13 cellular contexts compared by ENCODE assay signal in genomic region chr10:132541601-132542011, GRCh38. TPM values are rescaled to one million over a fixed set of nuclear protein-coding genes. Genes with fewer than 3 reads are reported as not detected.
DNase-seq lines count a peak whose midpoint lies in the region; ATAC-seq, FAIRE-seq and TF ChIP-seq lines count a peak whose summit lies in the region.
"Had no signal": no experiment of that assay in that cellular context is flagged by ENCODE, and none has a peak within 500 bp of the region (broad histone marks: within the 10 kb centered on the region; RNA-seq: fewer than 3 reads in every experiment).

No MANE protein-coding gene starts in this region.

- H2BK15ac ChIP-seq in IMR-90 (ENCODE audit: low read depth, low read length) = no peak overlapping the region

- no peak overlapping the region for H2AK9ac ChIP-seq in IMR-90 (replicated peaks; ENCODE audit: low read depth, low read length, poor library complexity)

- no peak overlapping the region for H3K4ac ChIP-seq in IMR-90 (ENCODE audit: low read depth, low read length)

- 20% methylated on average over 1 of the region's 3 CpGs; no CpG with 5 or more reads in 1 of the 2 experiments for WGBS in IMR-90 (ENCODE audit: extremely low coverage in 2 of 2, insufficient read length in 1 of 2), 2 experiments
- WGBS in K562 (ENCODE audit: insufficient coverage, low coverage, missing lambda C conversion rate) = 75% methylated on average over 3 of the region's 3 CpGs

- H3K9ac ChIP-seq in IMR-90 (ENCODE audit: low read depth, low read length) (no peak overlapping the region), K562 (ENCODE audit: insufficient read depth in 1 of 2, low read depth in 2 of 2, low read length in 2 of 2) (peak overlapping the region in 1 of 2 experiments; percentile 45; a peak in 1 of 4 replicates), neural progenitor cell (no peak overlapping the region)

- H4K91ac ChIP-seq in IMR-90 (ENCODE audit: insufficient read depth, low read depth, low read length) = no peak overlapping the region

- no peak overlapping the region for H3K14ac ChIP-seq in IMR-90 (replicated peaks; ENCODE audit: low read depth, low read length)

- H3K9me1 ChIP-seq in IMR-90 (ENCODE audit: insufficient read depth, low read length) (peaks cover under 1% of the 10 kb centered on the region; the same call in 1 of the 2 replicates), K562 (ENCODE audit: control insufficient read depth, insufficient read depth, low read length) (no peaks in the 10 kb centered on the region)

- TF ChIP-seq EP300 in K562 (IDR thresholded peaks at IDR 0.05; ENCODE audit: low read length) = no peak

- H3K9me3 ChIP-seq in IMR-90 (ENCODE audit: control insufficient read depth, insufficient read depth, low read length) (no peaks in the 10 kb centered on the region), K562 (replicated peaks; ENCODE audit: control insufficient read depth, insufficient read depth, low read depth, low read length) (no peaks in the 10 kb centered on the region), neural progenitor cell (ENCODE audit: low read depth) (no peaks in the 10 kb centered on the region), HAP-1 (no peaks in the 10 kb centered on the region)
- H3K9me3 ChIP-seq: A549 had no signal

- dilution Hi-C loops in IMR-90 (cut with HindIII; ENCODE audit: low sequenced_read_pairs, unreplicated experiment) = no loop called here

- TF ChIP-seq POLR2A in IMR-90 (IDR thresholded peaks at IDR 0.05; ENCODE audit: low read depth, low read length) (no peak), K562 (conservative IDR thresholded peaks at IDR 0.05) (no peak)

- H3K27me3 ChIP-seq in IMR-90 (ENCODE audit: control insufficient read depth, insufficient read depth, low read length) (no peaks in the 10 kb centered on the region), K562 (ENCODE audit: control insufficient read depth in 2 of 2, insufficient read depth in 2 of 2, low read length in 2 of 2) (no peaks in the 10 kb centered on the region), neural progenitor cell (peaks cover 9% of the 10 kb centered on the region), HAP-1 (ENCODE audit: low read depth) (no peaks in the 10 kb centered on the region)

- DNase-seq in T-helper 1 cell = no peak
- DNase-seq in IMR-90 = no peak
- DNase-seq in K562 (ENCODE audit: extremely low read depth in 1 of 4, low spot score in 3 of 4) = no peak
- no peak for DNase-seq in neural progenitor cell (ENCODE audit: low spot score)
- DNase-seq in HAP-1 (ENCODE audit: low spot score in 2 of 2) = no peak
- no peak for DNase-seq in SIG-M5 treated with dmso at 0.1 percent for 504 hours (lab: John Stamatoyannopoulos, UW; ENCODE audit: unreplicated experiment)
- DNase-seq in GM10266 (ENCODE audit: extremely low spot score) = no peak
- DNase-seq: effector CD4-positive, alpha-beta T cell; NCI-H2107; stimulated activated CD4-positive, alpha-beta T cell treated with anti-CD3 and anti-CD28 coated beads, Interleukin-2, amount 100 ng/mL, for 24 hours had no signal

- H3K56ac ChIP-seq in IMR-90 (ENCODE audit: extremely low read depth, insufficient read depth, low read length) = no peak overlapping the region

- no peak for ATAC-seq in IMR-90 (ENCODE audit: low read depth)
- ATAC-seq in K562 = no peak
- ATAC-seq: A549 had no signal

- peak overlapping the region; percentile 45 for H3K4me3 Mint-ChIP-seq in T-helper 1 cell treated with Interleukin-12 subunit alpha and Interleukin-12 subunit beta and Interleukin-4 antibody, amounts not matched to agents 30 μg/mL and 1 μg/mL, for 36 hours
- H3K4me3 Mint-ChIP-seq in neural progenitor cell = no peak overlapping the region

- intact Hi-C loops in IMR-90 (cut with micrococcal nuclease) = no loop called here
- intact Hi-C loops in K562 (cut with micrococcal nuclease) = no loop called here

- no peaks in the 10 kb centered on the region for H3K9me3 Mint-ChIP-seq in T-helper 1 cell treated with Interleukin-12 subunit alpha and Interleukin-12 subunit beta and Interleukin-4 antibody, amounts not matched to agents 30 μg/mL and 1 μg/mL, for 36 hours
- H3K9me3 Mint-ChIP-seq in neural progenitor cell = no peaks in the 10 kb centered on the region
- H3K9me3 Mint-ChIP-seq: activated naive CD4-positive, alpha-beta T cell treated with anti-CD3 and anti-CD28 coated beads, Interleukin-2, amount 50 U/mL, for 72 hours had no signal

- in situ Hi-C loops in IMR-90 (cut with MboI; ENCODE audit: low sequenced_read_pairs) = no loop called here
- in situ Hi-C loops in K562 (cut with MboI) = no loop called here
- in situ Hi-C loops in HAP-1 (cut with MboI; ENCODE audit: low sequenced_read_pairs) = no loop called here

- H2AFZ ChIP-seq in IMR-90 (replicated peaks; ENCODE audit: low read length, poor library complexity) (no peak overlapping the region), K562 (ENCODE audit: low read depth, low read length) (no peak overlapping the region), neural progenitor cell (replicated peaks) (no peak overlapping the region)

- no TSS peak for BruUV-seq in IMR-90 (replicated peaks; lab: Mats Ljungman, UMichigan)
- BruUV-seq in K562 (replicated peaks; lab: Mats Ljungman, UMichigan) = no TSS peak

- POLR2A ChIA-PET in IMR-90 (lab: Charles Lee; ENCODE audit: unreplicated experiment) = no interaction called here
- POLR2A ChIA-PET in K562 (lab: Yijun Ruan, JAX) = no interaction called here

- no peak overlapping the region for H3K18ac ChIP-seq in IMR-90 (ENCODE audit: low read depth, low read length)

- H3K27ac ChIP-seq in IMR-90 (ENCODE audit: insufficient read depth, low read length) = no peak overlapping the region
- no peak overlapping the region for H3K27ac ChIP-seq in K562 (ENCODE audit: extremely low read depth, low read depth, low read length)
- no peak overlapping the region for H3K27ac ChIP-seq in neural progenitor cell
- H3K27ac ChIP-seq: A549 had no signal

- H2AK5ac ChIP-seq in IMR-90 (ENCODE audit: low read depth, low read length) = no peak overlapping the region

- peaks cover 57% of the 10 kb centered on the region for H3K4me1 Mint-ChIP-seq in T-helper 1 cell treated with Interleukin-12 subunit alpha and Interleukin-12 subunit beta and Interleukin-4 antibody, amounts not matched to agents 30 μg/mL and 1 μg/mL, for 36 hours (ENCODE audit: low read depth)
- peaks cover 52% of the 10 kb centered on the region for H3K4me1 Mint-ChIP-seq in neural progenitor cell

- CTCF ChIA-PET in IMR-90 (lab: Yijun Ruan, JAX) (no interaction called here), K562 (lab: Yijun Ruan, JAX; ENCODE audit: low intra/inter-chr PET ratio) (no interaction called here)

- H3K79me1 ChIP-seq in IMR-90 (ENCODE audit: low read depth in 1 of 2, low read length in 2 of 2) = peaks cover 24 to 81% of the 10 kb centered on the region in 2 experiments

- no peaks in the 10 kb centered on the region for H3K36me3 ChIP-seq in IMR-90 (ENCODE audit: control insufficient read depth, insufficient read depth, low read length)
- no peaks in the 10 kb centered on the region for H3K36me3 ChIP-seq in K562 (ENCODE audit: control insufficient read depth, insufficient read depth, low read length)
- no peaks in the 10 kb centered on the region for H3K36me3 ChIP-seq in neural progenitor cell
- peaks cover 4% of the 10 kb centered on the region; the same call in 1 of the 2 replicates for H3K36me3 ChIP-seq in HAP-1 (replicated peaks)

- H3K27ac Mint-ChIP-seq in T-helper 1 cell treated with Interleukin-12 subunit alpha and Interleukin-12 subunit beta and Interleukin-4 antibody, amounts not matched to agents 30 μg/mL and 1 μg/mL, for 36 hours = peak overlapping the region; percentile 56
- peak overlapping the region; percentile 69 for H3K27ac Mint-ChIP-seq in neural progenitor cell

- H3K27me3 Mint-ChIP-seq in T-helper 1 cell treated with Interleukin-12 subunit alpha and Interleukin-12 subunit beta and Interleukin-4 antibody, amounts not matched to agents 30 μg/mL and 1 μg/mL, for 36 hours (ENCODE audit: low read depth) = no peaks in the 10 kb centered on the region
- peaks cover 11% of the 10 kb centered on the region for H3K27me3 Mint-ChIP-seq in neural progenitor cell (ENCODE audit: insufficient read depth, low read depth)

- no peak overlapping the region for H2BK120ac ChIP-seq in IMR-90 (ENCODE audit: low read depth, low read length)

- no peak overlapping the region for H2BK20ac ChIP-seq in IMR-90 (ENCODE audit: low read depth, low read length)

- no peak overlapping the region for H3K23ac ChIP-seq in IMR-90 (ENCODE audit: low read depth, low read length)

- TF ChIP-seq RAD21 in IMR-90 (IDR thresholded peaks at IDR 0.05; ENCODE audit: low read length) = no peak
- TF ChIP-seq RAD21 in K562 (CRISPR knock-in tag; conservative IDR thresholded peaks at IDR 0.05 in 1 of 2, IDR thresholded peaks at IDR 0.05 in 1 of 2) = no peak

- H3K79me2 ChIP-seq in K562 (ENCODE audit: control insufficient read depth, insufficient read depth, low read length) (peaks cover 33% of the 10 kb centered on the region), neural progenitor cell (ENCODE audit: low read depth) (peaks cover 24% of the 10 kb centered on the region)

- TF ChIP-seq CTCF in IMR-90 (conservative IDR thresholded peaks at IDR 0.05; ENCODE audit: low read depth, low read length) (no peak), K562 (IDR thresholded peaks at IDR 0.05 in 2 of 3, conservative IDR thresholded peaks at IDR 0.05 in 1 of 3; ENCODE audit: insufficient read depth in 2 of 3, low read depth in 1 of 3, low read length in 3 of 3) (no peak), neural progenitor cell (IDR thresholded peaks at IDR 0.05) (no peak), GM10266 (IDR thresholded peaks at IDR 0.05; ENCODE audit: control insufficient read depth, insufficient read depth, low read depth, missing control alignments) (no peak)

- no peak for FAIRE-seq in K562 (lab: Jason Lieb, UNC)
- FAIRE-seq: A549 had no signal

- H3K4me2 ChIP-seq in IMR-90 (ENCODE audit: low read depth, low read length) (no peak overlapping the region), K562 (ENCODE audit: insufficient read depth, low read length) (no peak overlapping the region), neural progenitor cell (no peak overlapping the region)
- H3K4me2 ChIP-seq: A549 had no signal

- H4K5ac ChIP-seq in IMR-90 (ENCODE audit: low read depth, low read length) = no peak overlapping the region

- H3F3A ChIP-seq in neural progenitor cell (ENCODE audit: low read depth) = no peaks in the 10 kb centered on the region

- no peak overlapping the region for H4K8ac ChIP-seq in IMR-90 (ENCODE audit: low read depth in 2 of 2, low read length in 2 of 2)

- H3K4me1 ChIP-seq in IMR-90 (ENCODE audit: control insufficient read depth, insufficient read depth, low read length) (peaks cover 20% of the 10 kb centered on the region), K562 (replicated peaks in 1 of 2; ENCODE audit: control insufficient read depth in 2 of 2, insufficient read depth in 2 of 2, low read length in 2 of 2) (peaks cover 11 to 53% of the 10 kb centered on the region in 2 experiments; a peak in 4 of 5 replicates), neural progenitor cell (peaks cover 23% of the 10 kb centered on the region), HAP-1 (peaks cover 22% of the 10 kb centered on the region)

- peaks cover 81% of the 10 kb centered on the region for H4K20me1 ChIP-seq in IMR-90 (ENCODE audit: insufficient read depth, low read length)
- no peaks in the 10 kb centered on the region; the same call in 1 of the 2 replicates for H4K20me1 ChIP-seq in K562 (replicated peaks; ENCODE audit: control insufficient read depth, insufficient read depth, low read length)
- H4K20me1 ChIP-seq in neural progenitor cell (ENCODE audit: low read depth) = peaks cover 46% of the 10 kb centered on the region

- H2BK5ac ChIP-seq in IMR-90 (ENCODE audit: low read depth, low read length, poor library complexity, severe bottlenecking) = no peak overlapping the region

- no peak overlapping the region for H3K4me3 ChIP-seq in IMR-90 (ENCODE audit: insufficient read depth, low read depth, low read length)
- no peak overlapping the region for H3K4me3 ChIP-seq in K562
- no peak overlapping the region for H3K4me3 ChIP-seq in neural progenitor cell
- no peak overlapping the region for H3K4me3 ChIP-seq in HAP-1
- H3K4me3 ChIP-seq: A549 had no signal

- H3K36me3 Mint-ChIP-seq in T-helper 1 cell treated with Interleukin-12 subunit alpha and Interleukin-12 subunit beta and Interleukin-4 antibody, amounts not matched to agents 30 μg/mL and 1 μg/mL, for 36 hours (ENCODE audit: low read depth) = peaks cover 18% of the 10 kb centered on the region
- H3K36me3 Mint-ChIP-seq in neural progenitor cell = no peaks in the 10 kb centered on the region

RNA-seq across cellular contexts. Expression of gene INPP5A, which starts 4.0 kb away (rescaled TPM):
- 31.7 and 36.7 TPM in 2 replicates for total RNA-seq in IMR-90 (2012; rRNA removed)
- 20.6 and 21.4 TPM in 2 replicates for polyA plus RNA-seq in IMR-90 (2012; rRNA removed)
- 15.9 and 20.4 TPM in 2 replicates for polyA plus RNA-seq in IMR-90 (2012; cell fraction: cytosol; rRNA removed)
- 12.2 and 16.8 TPM in 2 replicates for polyA plus RNA-seq in IMR-90 (2012; cell fraction: nucleus; rRNA removed; ENCODE audit: low replicate concordance)
- 19.4 and 30.3 TPM in 2 replicates for total RNA-seq in K562 (2011; cell fraction: chromatin; rRNA removed; ENCODE audit: low replicate concordance)
- total RNA-seq in K562 (2011; cell fraction: nucleolus; rRNA removed) = 11.8 and 18.4 TPM in 2 replicates
- total RNA-seq in K562 (2011; cell fraction: nucleoplasm; rRNA removed) = 9.5 and 13.8 TPM in 2 replicates
- total RNA-seq in K562 (2014; rRNA removed) = 8.8 TPM in 2 replicates
- 8.6 and 9.4 TPM in 2 replicates for total RNA-seq in K562 (2014; rRNA removed; fragmentation: Illumina TruSeq; extraction: Trizol)
- total RNA-seq in K562 (2015; rRNA removed; fragmentation: Illumina TruSeq; extraction: Trizol) = 9.0 TPM in 2 replicates
- total RNA-seq in K562 (2021) = 10.1 and 11.6 TPM in 2 replicates
- polyA plus RNA-seq in K562 (2011; rRNA removed) = 7.2 and 8.4 TPM in 2 replicates
- polyA plus RNA-seq in K562 (2011; cell fraction: cytosol; rRNA removed) = 6.2 and 7.7 TPM in 2 replicates
- polyA plus RNA-seq in K562 (2011; cell fraction: nucleus; rRNA removed) = 8.2 and 10.5 TPM in 2 replicates
- 8.3 and 11.6 TPM in 2 replicates for polyA plus RNA-seq in K562 (2012)
- polyA plus RNA-seq in K562 (2014; fragmentation: Illumina TruSeq; extraction: Trizol) = 6.5 and 7.7 TPM in 2 replicates
- 1 to 10 TPM in 1 of 2 experiments, under 1 TPM in 1; 0.66 to 1.1 TPM for polyA plus RNA-seq in K562 (2014; fragmentation: Nextera tagmentation; extraction: Ambion mirVana)
- polyA plus RNA-seq in K562 (2014; rRNA removed) = 6.9 and 7.5 TPM in 2 replicates
- 11.0 and 11.2 TPM in 2 replicates for polyA minus RNA-seq in K562 (2011; rRNA and poly(A)+ RNA removed)
- polyA minus RNA-seq in K562 (2011; cell fraction: cytosol; rRNA and poly(A)+ RNA removed) = 7.9 and 8.2 TPM in 2 replicates
- 11.3 and 16.6 TPM in 2 replicates for polyA minus RNA-seq in K562 (2011; cell fraction: nucleus; rRNA and poly(A)+ RNA removed)
- 14.2 and 21.3 TPM in 2 replicates for total RNA-seq in neural progenitor cell (ENCODE audit: low replicate concordance)
